In the genomic region with DNA sequence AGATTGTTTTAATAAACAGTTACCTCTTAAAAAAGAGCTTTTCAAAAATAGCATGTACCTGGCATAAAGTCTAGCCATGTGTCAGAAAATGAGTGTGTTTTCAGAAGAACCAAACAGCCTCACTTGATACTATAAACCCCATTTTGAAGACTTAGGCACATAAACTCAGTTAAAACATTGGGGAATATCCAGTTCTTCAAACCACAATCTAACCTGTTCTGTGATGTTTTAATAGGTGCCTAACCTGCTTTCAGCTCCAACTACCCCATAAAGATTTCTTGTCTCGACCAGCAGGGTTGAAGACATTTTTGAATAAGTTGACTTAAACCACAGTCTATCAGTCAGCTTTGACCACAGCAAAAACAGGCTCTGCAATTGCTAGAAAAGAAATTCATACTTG, we compare ENCODE assay signal across 31 cellular contexts.
"Had no signal": no experiment of that assay in that cellular context is flagged by ENCODE, and none has a peak within 500 bp of the region (broad histone marks: within the 10 kb centered on the region; RNA-seq: fewer than 3 reads in every experiment).

No MANE protein-coding gene starts in this region.

- H3K9ac ChIP-seq: KMS-11, SK-N-SH had no signal

- H3K9me3 ChIP-seq: SK-N-SH had no signal

- DNase-seq: activated CD4-positive, alpha-beta memory T cell treated with anti-CD3 and anti-CD28 coated beads for 36 hours; activated CD4-positive, alpha-beta T cell treated with anti-CD3 and anti-CD28 coated beads for 4 hours; activated CD4-positive, alpha-beta T cell treated with anti-CD3 and anti-CD28 coated beads, Interleukin-2, amount 50 U/mL, for 1 hour; activated CD8-positive, alpha-beta memory T cell treated with anti-CD3 and anti-CD28 coated beads, Interleukin-2, amount 50 U/mL, for 4 hours; activated effector memory CD4-positive, alpha-beta T cell treated with Interleukin-2 at 50 U/mL for 16 hours; activated naive CD4-positive, alpha-beta T cell treated with anti-CD3 and anti-CD28 coated beads, Interleukin-2, amount 10 ng/mL, durations not matched to agents 7 days and 5 days; activated T-cell treated with anti-CD3 and anti-CD28 coated beads for 4 hours; activated T-cell treated with anti-CD3 and anti-CD28 coated beads, Interleukin-2, amount 50 U/mL, for 4 hours; amniotic stem cell; aorta; brain microvascular endothelial cell; central memory CD4-positive, alpha-beta T cell; NCI-H1092 treated with DMSO at 0.1 percent for 48 hours; NCI-H1417; NCI-H146; NCI-H187; NCI-H2029 treated with DMSO at 0.1 percent for 48 hours; NCI-H2107; NCI-H2171; NCI-H510A; NCI-H526; NCI-H748 treated with DMSO at 0.1 percent for 48 hours; Right ventricle myocardium superior; SK-N-SH had no signal

- H3K27ac Mint-ChIP-seq: activated CD4-positive, alpha-beta memory T cell treated with anti-CD3 and anti-CD28 coated beads for 36 hours; activated naive CD4-positive, alpha-beta T cell treated with anti-CD3 and anti-CD28 coated beads, Interleukin-2, amount 10 ng/mL, durations not matched to agents 7 days and 5 days; activated naive CD8-positive, alpha-beta T cell; activated T-helper 1 cell treated with anti-CD3 and anti-CD28 coated beads, Interleukin-12 subunit alpha, Interleukin-12 subunit beta, Interleukin-2, Interleukin-4 antibody, amounts not matched to agents 30 ng/mL and 10 ng/mL and 1 ng/mL, durations not matched to agents 14 hours and 24 hours and 36 hours; T-helper 1 cell treated with Interleukin-12 subunit alpha and Interleukin-12 subunit beta and Interleukin-4 antibody, amounts not matched to agents 30 μg/mL and 1 μg/mL, for 36 hours; T-helper 2 cell treated with Interferon-gamma antibody and Interleukin-4, amounts not matched to agents 5 μg/mL and 100 μg/mL, for 36 hours; WTC11 had no signal

- H3K27me3 ChIP-seq: brain microvascular endothelial cell had no signal

- ATAC-seq: activated CD4-positive, CD25-positive, alpha-beta regulatory T cell treated with anti-CD3 and anti-CD28 coated beads, Interleukin-2, amount 50 U/mL, for 24 hours; activated T-cell treated with anti-CD3 and anti-CD28 coated beads, Interleukin-2, amount 50 U/mL, for 4 hours; WTC11 had no signal

- H3K4me2 ChIP-seq: KMS-11, SK-N-SH had no signal

- H3K4me1 Mint-ChIP-seq: WTC11 had no signal

- H3K9me3 Mint-ChIP-seq: activated CD4-positive, alpha-beta memory T cell treated with anti-CD3 and anti-CD28 coated beads for 36 hours; activated naive CD4-positive, alpha-beta T cell treated with anti-CD3 and anti-CD28 coated beads, Interleukin-2, amount 10 ng/mL, durations not matched to agents 7 days and 5 days; activated T-cell treated with anti-CD3 and anti-CD28 coated beads, Interleukin-2, amount 50 U/mL, for 4 hours; activated T-helper 1 cell treated with anti-CD3 and anti-CD28 coated beads, Interleukin-12 subunit alpha, Interleukin-12 subunit beta, Interleukin-2, Interleukin-4 antibody, amounts not matched to agents 30 ng/mL and 10 ng/mL and 1 ng/mL, durations not matched to agents 14 hours and 24 hours and 36 hours; T-helper 1 cell treated with Interleukin-12 subunit alpha and Interleukin-12 subunit beta and Interleukin-4 antibody, amounts not matched to agents 30 μg/mL and 1 μg/mL, for 36 hours; T-helper 2 cell treated with Interferon-gamma antibody and Interleukin-4, amounts not matched to agents 5 μg/mL and 100 μg/mL, for 36 hours; WTC11 had no signal

- H3K27ac ChIP-seq: brain microvascular endothelial cell, KMS-11 had no signal

- H3K4me3 Mint-ChIP-seq: activated CD4-positive, alpha-beta memory T cell treated with anti-CD3 and anti-CD28 coated beads for 36 hours; activated naive CD4-positive, alpha-beta T cell treated with anti-CD3 and anti-CD28 coated beads, Interleukin-2, amount 10 ng/mL, durations not matched to agents 7 days and 5 days; activated naive CD8-positive, alpha-beta T cell; activated T-cell treated with anti-CD3 and anti-CD28 coated beads, Interleukin-2, amount 50 U/mL, for 4 hours; activated T-helper 1 cell treated with anti-CD3 and anti-CD28 coated beads, Interleukin-12 subunit alpha, Interleukin-12 subunit beta, Interleukin-2, Interleukin-4 antibody, amounts not matched to agents 30 ng/mL and 10 ng/mL and 1 ng/mL, durations not matched to agents 14 hours and 24 hours and 36 hours; T-helper 1 cell treated with Interleukin-12 subunit alpha and Interleukin-12 subunit beta and Interleukin-4 antibody, amounts not matched to agents 30 μg/mL and 1 μg/mL, for 36 hours; T-helper 2 cell treated with Interferon-gamma antibody and Interleukin-4, amounts not matched to agents 5 μg/mL and 100 μg/mL, for 36 hours; WTC11 had no signal

- H3K27me3 Mint-ChIP-seq: activated CD4-positive, alpha-beta memory T cell treated with anti-CD3 and anti-CD28 coated beads for 36 hours; activated naive CD4-positive, alpha-beta T cell treated with anti-CD3 and anti-CD28 coated beads, Interleukin-2, amount 10 ng/mL, durations not matched to agents 7 days and 5 days; activated naive CD8-positive, alpha-beta T cell had no signal
